In genomic region chr17:61616783-61617182, GRCh38 we compare ENCODE assay signal across 36 cellular contexts. TPM values are rescaled to one million over a fixed set of nuclear protein-coding genes. Genes with fewer than 3 reads are reported as not detected.
"Had no signal": no experiment of that assay in that cellular context is flagged by ENCODE, and none has a peak within 500 bp of the region (broad histone marks: within the 10 kb centered on the region; RNA-seq: fewer than 3 reads in every experiment).

No MANE protein-coding gene starts in this region.

- H3K9me3 ChIP-seq: gastrocnemius medialis had no signal

- ATAC-seq: activated CD4-positive, CD25-positive, alpha-beta regulatory T cell treated with anti-CD3 and anti-CD28 coated beads, Interleukin-2, amount 50 U/mL, for 24 hours; activated naive CD8-positive, alpha-beta T cell treated with anti-CD3 and anti-CD28 coated beads, Interleukin-2, amount 50 U/mL, for 24 hours; gastrocnemius medialis; mucosa of descending colon; sciatic nerve; stimulated activated naive CD8-positive, alpha-beta T cell treated with anti-CD3 and anti-CD28 coated beads, Interleukin-15, amount 100 ng/mL, for 72 hours had no signal

- H3K27ac ChIP-seq: colonic mucosa, epithelial cell of prostate, esophagus squamous epithelium, gastrocnemius medialis, left ventricle myocardium inferior, uterus, WERI-Rb-1 had no signal

- H3K27me3 ChIP-seq: colonic mucosa, esophagus squamous epithelium, gastrocnemius medialis, uterus had no signal

- H3K4me3 ChIP-seq: colonic mucosa, esophagus squamous epithelium, gastrocnemius medialis, left ventricle myocardium inferior, lung, mucosa of descending colon, uterus had no signal

- H3K36me3 ChIP-seq: colonic mucosa, esophagus squamous epithelium, gastrocnemius medialis, left ventricle myocardium inferior, uterus, WERI-Rb-1 had no signal

- H3K4me1 ChIP-seq: colonic mucosa, esophagus squamous epithelium, gastrocnemius medialis, left ventricle myocardium inferior, uterus had no signal

- DNase-seq: activated CD4-positive, alpha-beta memory T cell treated with anti-CD3 and anti-CD28 coated beads for 36 hours; activated CD4-positive, alpha-beta T cell treated with anti-CD3 and anti-CD28 coated beads for 48 hours; activated CD8-positive, alpha-beta memory T cell treated with anti-CD3 and anti-CD28 coated beads, Interleukin-2, amount 50 U/mL, for 48 hours; activated gamma-delta T cell; activated naive CD4-positive, alpha-beta T cell treated with anti-CD3 and anti-CD28 coated beads, Interleukin-2, amount 10 ng/mL, durations not matched to agents 7 days and 5 days; activated naive CD8-positive, alpha-beta T cell treated with anti-CD3 and anti-CD28 coated beads, Interleukin-2, amount 50 U/mL, for 24 hours; activated T-cell treated with anti-CD3 and anti-CD28 coated beads, Interleukin-2, amount 50 U/mL, for 24 hours; cerebellar nuclear complex; colonic mucosa; effector CD8-positive, alpha-beta T cell; esophagus squamous epithelium; gastrocnemius medialis; glutamatergic neuron; islet precursor cell; left ventricle myocardium inferior; mucosa of descending colon; small intestine; stimulated activated CD4-positive, alpha-beta T cell treated with anti-CD3 and anti-CD28 coated beads, Interleukin-1b, Interleukin-23, amount 100 ng/mL, for 48 hours; stimulated activated CD4-positive, alpha-beta T cell treated with anti-CD3 and anti-CD28 coated beads, Interleukin-4, amount 100 ng/mL, for 4 hours; stimulated activated CD8-positive, alpha-beta memory T cell treated with anti-CD3 and anti-CD28 coated beads, Interleukin-4, amount 100 ng/mL, for 48 hours; stimulated activated naive CD8-positive, alpha-beta T cell treated with anti-CD3 and anti-CD28 coated beads, Interleukin-15, amount 100 ng/mL, for 72 hours; substantia nigra; T1000; uterus; WERI-Rb-1 had no signal

RNA-seq across cellular contexts. Expression of gene NACA2, which starts 25.8 kb away (rescaled TPM):
- total RNA-seq: activated CD4-positive, alpha-beta memory T cell treated with anti-CD3 and anti-CD28 coated beads for 36 hours; dermis microvascular lymphatic vessel endothelial cell; esophagus squamous epithelium; gastrocnemius medialis; left ventricle myocardium inferior; lung; mesenteric fat pad; mucosa of descending colon; myocyte; natural killer cell treated with Interleukin-12 subunit alpha and Interleukin-12 subunit beta and Interleukin-15 and Interleukin-18, amount 100 ng/mL, for 72 hours; omental fat pad; posterior vena cava; renal cortical epithelial cell; sciatic nerve; uterus had no signal
- polyA plus RNA-seq: small intestine had no signal
